In genomic region chr2:74527741-74528140, GRCh38 we compare ENCODE assay signal across 7 cellular contexts. TPM values are rescaled to one million over a fixed set of nuclear protein-coding genes. Genes with fewer than 3 reads are reported as not detected.
DNase-seq lines count a peak whose midpoint lies in the region; ATAC-seq lines count a peak whose summit lies in the region.
"Had no signal": no experiment of that assay in that cellular context is flagged by ENCODE, and none has a peak within 500 bp of the region (broad histone marks: within the 10 kb centered on the region; RNA-seq: fewer than 3 reads in every experiment).

No MANE protein-coding gene starts in this region.

- H3K4me3 Mint-ChIP-seq in stimulated activated naive B cell treated with anti-CD40 and anti-IgM and Interleukin-4, amounts not matched to agents 10 μg/mL and 1 μg/mL and 100 μg/mL, for 72 hours: peak overlapping the region; percentile 97 to 100

- peaks cover 7 to 10% of the 10 kb centered on the region in 2 donors for H3K9me3 Mint-ChIP-seq in stimulated activated naive B cell treated with anti-CD40 and anti-IgM and Interleukin-4, amounts not matched to agents 10 μg/mL and 1 μg/mL and 100 μg/mL, for 72 hours

- H3K27ac Mint-ChIP-seq in stimulated activated naive B cell treated with anti-CD40 and anti-IgM and Interleukin-4, amounts not matched to agents 10 μg/mL and 1 μg/mL and 100 μg/mL, for 72 hours: peak overlapping the region; percentile 99

- H3K36me3 Mint-ChIP-seq in stimulated activated naive B cell treated with anti-CD40 and anti-IgM and Interleukin-4, amounts not matched to agents 10 μg/mL and 1 μg/mL and 100 μg/mL, for 72 hours: peaks cover 49 to 68% of the 10 kb centered on the region in 2 donors

- H3K4me1 Mint-ChIP-seq in stimulated activated naive B cell treated with anti-CD40 and anti-IgM and Interleukin-4, amounts not matched to agents 10 μg/mL and 1 μg/mL and 100 μg/mL, for 72 hours: peaks cover 39 to 51% of the 10 kb centered on the region in 2 donors

- peak; percentile 54 for DNase-seq in cardiac septum (ENCODE audit: low spot score)
- DNase-seq in Right ventricle myocardium inferior (ENCODE audit: missing footprints): no peak
- no peak for DNase-seq in stimulated activated naive B cell treated with anti-CD40 and anti-IgM and Interleukin-4, amounts not matched to agents 10 μg/mL and 1 μg/mL and 100 μg/mL, for 72 hours
- DNase-seq: NCI-H1417, posterior cingulate gyrus, stomach had no signal

- no peaks in the 10 kb centered on the region for H3K27me3 Mint-ChIP-seq in stimulated activated naive B cell treated with anti-CD40 and anti-IgM and Interleukin-4, amounts not matched to agents 10 μg/mL and 1 μg/mL and 100 μg/mL, for 72 hours

- ATAC-seq in Right ventricle myocardium inferior (no peak), HG03175 (IDR thresholded peaks at IDR 0.05; ENCODE audit: unreplicated experiment) (no peak)
- no peak for ATAC-seq in stimulated activated naive B cell treated with anti-CD40 and anti-IgM and Interleukin-4, amounts not matched to agents 10 μg/mL and 1 μg/mL and 100 μg/mL, for 72 hours (replicated peaks)

- intact Hi-C loops in cardiac septum (cut with DNase I) (loop anchor here (5.0 to 10.0 kb wide), 2 partner anchors 60 to 127 kb away; partner anchors contain the start of gene SEMA4F), Right ventricle myocardium inferior (cut with DNase I) (loop anchor here (2.0 kb wide), 3 partner anchors 21 to 45 kb away; partner anchors contain the start of genes CCDC142, PCGF1 and TTC31)

RNA-seq across cellular contexts. Expression of gene DQX1, which starts 1.7 kb away (rescaled TPM):
- total RNA-seq in cardiac septum (not detected), Right ventricle myocardium inferior (not detected)

RNA-seq across cellular contexts. Expression of gene AUP1, which starts 1.8 kb away (rescaled TPM):
- total RNA-seq in cardiac septum: 50.0 TPM
- 53.7 TPM for total RNA-seq in Right ventricle myocardium inferior

RNA-seq across cellular contexts. Expression of gene HTRA2, which starts 2.0 kb away (rescaled TPM):
- total RNA-seq in cardiac septum (25.0 TPM), Right ventricle myocardium inferior (29.2 TPM)

RNA-seq across cellular contexts. Expression of gene TLX2, which starts 13.5 kb away (rescaled TPM):
- total RNA-seq in cardiac septum (not detected), Right ventricle myocardium inferior (not detected)

RNA-seq across cellular contexts. Expression of gene PCGF1, which starts 20.2 kb away (rescaled TPM):
- total RNA-seq in cardiac septum: 11.4 TPM
- 26.7 TPM for total RNA-seq in Right ventricle myocardium inferior
